Comparison of ENCODE assay signal across 26 cellular contexts in genomic region chrX:57587607-57588006, GRCh38. TPM values are rescaled to one million over a fixed set of nuclear protein-coding genes. Genes with fewer than 3 reads are reported as not detected.
A peak's percentile ranks its signal among the peaks of the same experiment; 100 is the strongest.
DNase-seq lines count a peak whose midpoint lies in the region; ATAC-seq, FAIRE-seq and TF ChIP-seq lines count a peak whose summit lies in the region.
"Had no signal": no experiment of that assay in that cellular context is flagged by ENCODE, and none has a peak within 500 bp of the region (broad histone marks: within the 10 kb centered on the region; RNA-seq: fewer than 3 reads in every experiment).

No MANE protein-coding gene starts in this region.

- H3K9me3 ChIP-seq in astrocyte (ENCODE audit: insufficient read depth, low read depth, low read length), result no peaks in the 10 kb centered on the region
- H3K9me3 ChIP-seq: gastrocnemius medialis, thoracic aorta had no signal

- H2AK5ac ChIP-seq in mesendoderm (ENCODE audit: low read length), result no peak overlapping the region

- no peak overlapping the region for H3K4me3 Mint-ChIP-seq in astrocyte (ENCODE audit: unreplicated experiment)
- H3K4me3 Mint-ChIP-seq: activated CD4-positive, alpha-beta T cell treated with anti-CD3 and anti-CD28 coated beads, Interleukin-2, amount 10 ng/mL, durations not matched to agents 7 days and 5 days; CD4-positive, alpha-beta memory T cell; central memory CD8-positive, alpha-beta T cell; GM23338 had no signal

- H2AFZ ChIP-seq in astrocyte (ENCODE audit: low read depth, low read length), result no peak overlapping the region
- H2AFZ ChIP-seq: GM23338 had no signal

- H3K79me2 ChIP-seq in astrocyte (ENCODE audit: insufficient read depth, low read length), result no peaks in the 10 kb centered on the region
- H3K79me2 ChIP-seq in mesendoderm (ENCODE audit: control insufficient read depth, insufficient read depth, low read length), result no peaks in the 10 kb centered on the region

- H2BK15ac ChIP-seq in mesendoderm (replicated peaks; ENCODE audit: low read depth), result no peak overlapping the region

- H3K27me3 Mint-ChIP-seq in astrocyte (ENCODE audit: low read depth, unreplicated experiment), result no peaks in the 10 kb centered on the region
- H3K27me3 Mint-ChIP-seq: activated CD4-positive, alpha-beta T cell treated with anti-CD3 and anti-CD28 coated beads, Interleukin-2, amount 10 ng/mL, durations not matched to agents 7 days and 5 days; CD4-positive, alpha-beta memory T cell; central memory CD8-positive, alpha-beta T cell had no signal

- DNase-seq in astrocyte (ENCODE audit: low read depth) (no peak), mesendoderm (no peak)
- DNase-seq in activated CD4-positive, alpha-beta T cell treated with anti-CD3 and anti-CD28 coated beads for 48 hours, result no peak
- DNase-seq: activated CD4-positive, alpha-beta T cell treated with anti-CD3 and anti-CD28 coated beads, Interleukin-2, amount 10 ng/mL, durations not matched to agents 7 days and 5 days; activated gamma-delta T cell treated with Interleukin-2 at 50 U/mL for 16 hours; CD4-positive, alpha-beta memory T cell; DMS79; effector CD8-positive, alpha-beta T cell; gastrocnemius medialis; KG1; kidney; NCI-H1417; NCI-H526; occipital lobe; OCI-M1; Right ventricle myocardium superior; stimulated activated CD4-positive, alpha-beta T cell treated with anti-CD3 and anti-CD28 coated beads, Interleukin-12 subunit alpha, Interleukin-12 subunit beta, amount 100 ng/mL, for 4 hours; T-helper 1 cell had no signal

- H3K4me3 ChIP-seq in astrocyte (ENCODE audit: insufficient read depth, low read depth, low read length), result no peak overlapping the region
- no peak overlapping the region for H3K4me3 ChIP-seq in mesendoderm (ENCODE audit: low read length)
- H3K4me3 ChIP-seq: gastrocnemius medialis, GM23338, thoracic aorta had no signal

- H3K36me3 Mint-ChIP-seq in astrocyte (ENCODE audit: low read depth, unreplicated experiment), result no peaks in the 10 kb centered on the region

- no peaks in the 10 kb centered on the region for H4K20me1 ChIP-seq in astrocyte (ENCODE audit: insufficient read depth, low read length)

- H3K9ac ChIP-seq in astrocyte (ENCODE audit: low read length) (no peak overlapping the region), mesendoderm (ENCODE audit: low read length) (no peak overlapping the region)

- H3K27ac ChIP-seq in astrocyte (ENCODE audit: low read depth, low read length) (no peak overlapping the region), mesendoderm (ENCODE audit: low read depth, low read length) (no peak overlapping the region)
- H3K27ac ChIP-seq: gastrocnemius medialis, thoracic aorta had no signal

- H3K27me3 ChIP-seq in astrocyte (ENCODE audit: insufficient read depth, low read length) (no peaks in the 10 kb centered on the region), mesendoderm (ENCODE audit: insufficient read depth, low read length, poor library complexity) (no peaks in the 10 kb centered on the region)
- H3K27me3 ChIP-seq: gastrocnemius medialis had no signal

- H3K4me2 ChIP-seq in astrocyte (ENCODE audit: low read length), result no peak overlapping the region
- no peak overlapping the region for H3K4me2 ChIP-seq in mesendoderm (ENCODE audit: low read length)
- H3K4me2 ChIP-seq: GM23338 had no signal

- no peak overlapping the region for H3K18ac ChIP-seq in mesendoderm (ENCODE audit: low read length)

- peaks cover 8% of the 10 kb centered on the region for H3K4me1 ChIP-seq in astrocyte (ENCODE audit: insufficient read depth, low read length)
- no peaks in the 10 kb centered on the region for H3K4me1 ChIP-seq in mesendoderm (ENCODE audit: control insufficient read depth, low read depth, low read length)

- H3K36me3 ChIP-seq in astrocyte (ENCODE audit: insufficient read depth, low read length) (no peaks in the 10 kb centered on the region), mesendoderm (ENCODE audit: control insufficient read depth, insufficient read depth, low read length) (no peaks in the 10 kb centered on the region)
- H3K36me3 ChIP-seq: gastrocnemius medialis, thoracic aorta had no signal

- H4K8ac ChIP-seq in mesendoderm (ENCODE audit: low read depth, low read length), result no peak overlapping the region

- H4K5ac ChIP-seq in mesendoderm (ENCODE audit: low read length), result no peak overlapping the region

- H2BK120ac ChIP-seq in mesendoderm (ENCODE audit: low read depth, low read length), result no peak overlapping the region

- H3K4me1 Mint-ChIP-seq in astrocyte (ENCODE audit: low read depth, unreplicated experiment), result no peaks in the 10 kb centered on the region

- FAIRE-seq in astrocyte (lab: Jason Lieb, UNC), result peak; percentile 76
- FAIRE-seq: kidney had no signal

- no peak overlapping the region for H3K27ac Mint-ChIP-seq in astrocyte (ENCODE audit: unreplicated experiment)
- H3K27ac Mint-ChIP-seq: activated CD4-positive, alpha-beta T cell treated with anti-CD3 and anti-CD28 coated beads, Interleukin-2, amount 10 ng/mL, durations not matched to agents 7 days and 5 days; CD4-positive, alpha-beta memory T cell; GM23338 had no signal

- no CpG with 5 or more reads among the region's 2 CpGs for WGBS in mesendoderm (ENCODE audit: extremely low coverage, insufficient coverage, low lambda C conversion rate)

- H2BK5ac ChIP-seq in mesendoderm (ENCODE audit: low read length), result no peak overlapping the region

- H3K79me1 ChIP-seq in mesendoderm (ENCODE audit: low read length), result no peaks in the 10 kb centered on the region

- no peaks in the 10 kb centered on the region for H3K9me3 Mint-ChIP-seq in astrocyte (ENCODE audit: unreplicated experiment)
- H3K9me3 Mint-ChIP-seq: activated CD4-positive, alpha-beta T cell treated with anti-CD3 and anti-CD28 coated beads, Interleukin-2, amount 10 ng/mL, durations not matched to agents 7 days and 5 days; CD4-positive, alpha-beta memory T cell; central memory CD8-positive, alpha-beta T cell; GM23338 had no signal

- no peak overlapping the region for H3K4ac ChIP-seq in mesendoderm (ENCODE audit: low read depth, low read length)

- TF ChIP-seq CTCF in astrocyte (IDR thresholded peaks at IDR 0.05; ENCODE audit: insufficient read depth, low read depth, low read length), result no peak

- no peak overlapping the region for H3K23ac ChIP-seq in mesendoderm (ENCODE audit: low read length)

- ATAC-seq in GM18499 (IDR thresholded peaks at IDR 0.05; ENCODE audit: insufficient read depth, unreplicated experiment) (peak; percentile 31), GM18907 (IDR thresholded peaks at IDR 0.05; ENCODE audit: unreplicated experiment) (peak; percentile 32), HG03432 (IDR thresholded peaks at IDR 0.05; ENCODE audit: unreplicated experiment) (peak; percentile 19), HG02840 (IDR thresholded peaks at IDR 0.05; ENCODE audit: low FRiP score, unreplicated experiment) (no peak)
- ATAC-seq: esophagus mucosa, gastrocnemius medialis, GM23338 had no signal

- H3K56ac ChIP-seq in mesendoderm (ENCODE audit: low read length), result no peak overlapping the region

RNA-seq across cellular contexts. Expression of gene ZXDB, which starts 4.2 kb away (rescaled TPM):
- 4.8 and 5.1 TPM in 2 replicates for total RNA-seq in astrocyte
- 3.7 TPM for polyA plus RNA-seq in mesendoderm (2013, experiment 1 of 2)
- polyA plus RNA-seq in mesendoderm (2013, experiment 2 of 2), result 3.6 TPM
